Comparison of ENCODE assay signal across 8 cellular contexts in genomic region chr11:65422633-65423515, GRCh38. TPM values are rescaled to one million over a fixed set of nuclear protein-coding genes. Genes with fewer than 3 reads are reported as not detected.
DNase-seq lines count a peak whose midpoint lies in the region; ATAC-seq and TF ChIP-seq lines count a peak whose summit lies in the region.

TSS of gene NEAT1 (plus strand) at chr11:65422798.

- intact Hi-C loops in Right ventricle myocardium superior (cut with DNase I): no loop called here
- intact Hi-C loops in tibial artery (cut with DNase I; ENCODE audit: low total_unique reads): loop anchor here (5.0 kb wide), 1 partner anchor 49 kb away; no protein-coding TSS in a partner anchor

- peak within 1 kb of the TSS; percentile 98 for H4K12ac ChIP-seq in trophoblast cell (ENCODE audit: low read depth, low read length)

- peak within 1 kb of the TSS; percentile 99 for H2BK120ac ChIP-seq in trophoblast cell (ENCODE audit: insufficient read depth, low read length, poor library complexity)

- no peaks in the 10 kb centered on the region for H3K27me3 ChIP-seq in trophoblast cell (ENCODE audit: insufficient read depth, low read length)
- H3K27me3 ChIP-seq in tibial artery: no peaks in the 10 kb centered on the region

- peak; percentile 25 for ATAC-seq in Right ventricle myocardium superior (ENCODE audit: poor library complexity)

- peak within 1 kb of the TSS; percentile 99 for H3K4ac ChIP-seq in trophoblast cell (ENCODE audit: low read depth, low read length)

- H2AK5ac ChIP-seq in trophoblast cell (ENCODE audit: low read length): peak within 1 kb of the TSS; percentile 92

- H3K23ac ChIP-seq in trophoblast cell (ENCODE audit: low read length): no peak within 1 kb of the TSS

- H3K4me2 ChIP-seq in trophoblast cell (ENCODE audit: low read length): peak within 1 kb of the TSS; percentile 81

- peak within 1 kb of the TSS; percentile 100 for H4K91ac ChIP-seq in trophoblast cell (ENCODE audit: low read depth, low read length)

- no CpG with 5 or more reads among the region's 40 CpGs for WGBS in trophoblast cell (ENCODE audit: extremely low coverage, insufficient coverage, insufficient read length)

- H3K18ac ChIP-seq in trophoblast cell (ENCODE audit: low read length): peak within 1 kb of the TSS; percentile 98

- H3K79me1 ChIP-seq in trophoblast cell (ENCODE audit: low read length): peaks cover 50% of the 10 kb centered on the region

- H2BK12ac ChIP-seq in trophoblast cell (ENCODE audit: low read length): peak within 1 kb of the TSS; percentile 97

- H3K27ac ChIP-seq in KOPT-K1 (ENCODE audit: low read depth, low read length, poor library complexity, severe bottlenecking) (peak within 1 kb of the TSS; percentile 99), trophoblast cell (ENCODE audit: low read depth, low read length) (peak within 1 kb of the TSS; percentile 97), tibial artery (peak within 1 kb of the TSS; percentile 94 to 99)

- H2BK5ac ChIP-seq in trophoblast cell (ENCODE audit: low read depth, low read length, poor library complexity): peak within 1 kb of the TSS; percentile 100

- H3K4me3 ChIP-seq in trophoblast cell (ENCODE audit: low read depth, low read length) (peak within 1 kb of the TSS; percentile 66), tibial artery (peak within 1 kb of the TSS; percentile 67 to 97)

- peak within 1 kb of the TSS; percentile 81 for H2AFZ ChIP-seq in trophoblast cell (ENCODE audit: insufficient read depth, low read length, poor library complexity)

- H3K9me3 ChIP-seq in KOPT-K1 (ENCODE audit: insufficient read depth, low read length, poor library complexity, severe bottlenecking) (no peaks in the 10 kb centered on the region), trophoblast cell (ENCODE audit: insufficient read depth, low read depth, low read length) (no peaks in the 10 kb centered on the region), tibial artery (no peaks in the 10 kb centered on the region)

- H3K14ac ChIP-seq in trophoblast cell (ENCODE audit: low read length): peak within 1 kb of the TSS; percentile 99

- peak; percentile 80 for DNase-seq in GF-D8 (lab: John Stamatoyannopoulos, UW)
- peak; percentile 94 for DNase-seq in SW480 (ENCODE audit: low spot score)
- peak; percentile 90 for DNase-seq in activated naive CD8-positive, alpha-beta T cell treated with anti-CD3 and anti-CD28 coated beads, Interleukin-2, amount 50 U/mL, for 16 hours (ENCODE audit: low read depth, low spot score)
- DNase-seq in Right ventricle myocardium superior: peak; percentile 96
- peak; percentile 80 to 94 for DNase-seq in trophoblast cell
- peak; percentile 97 to 98 for DNase-seq in tibial artery
- DNase-seq in NCI-H1048 (lab: John Stamatoyannopoulos, UW): no peak

- H3K36me3 ChIP-seq in KOPT-K1 (ENCODE audit: insufficient read depth, low read length) (peaks cover 30% of the 10 kb centered on the region), trophoblast cell (ENCODE audit: control insufficient read depth in 1 of 2, insufficient read depth in 2 of 2, low read length in 2 of 2) (peaks cover 5 to 7% of the 10 kb centered on the region in 2 experiments), tibial artery (peaks cover 47 to 51% (median 48%) of the 10 kb centered on the region in 3 donors)

- H3K79me2 ChIP-seq in trophoblast cell (ENCODE audit: control insufficient read depth, insufficient read depth, low read length, poor library complexity): peaks cover 47% of the 10 kb centered on the region

- peaks cover 43 to 64% of the 10 kb centered on the region in 2 experiments for H3K4me1 ChIP-seq in trophoblast cell (ENCODE audit: control insufficient read depth in 1 of 2, insufficient read depth in 2 of 2, low read length in 2 of 2)
- H3K4me1 ChIP-seq in tibial artery: peaks cover 0 to 49% (median 37%) of the 10 kb centered on the region in 4 donors

- peak within 1 kb of the TSS; percentile 98 for H4K8ac ChIP-seq in trophoblast cell (ENCODE audit: low read depth, low read length)

- peak within 1 kb of the TSS; percentile 81 for H3K9ac ChIP-seq in trophoblast cell (ENCODE audit: low read length)

- peak in 1 of 2 experiments; percentile 21 for TF ChIP-seq CTCF in tibial artery (IDR thresholded peaks at IDR 0.05)

RNA-seq across cellular contexts. Expression of gene NEAT1, which starts in this region (rescaled TPM):
- 451 TPM for total RNA-seq in Right ventricle myocardium superior
- 11.1 and 12.7 TPM in 2 replicates for polyA plus RNA-seq in trophoblast cell (2013)
